1 cellular context compared by ENCODE assay signal in the genomic region with DNA sequence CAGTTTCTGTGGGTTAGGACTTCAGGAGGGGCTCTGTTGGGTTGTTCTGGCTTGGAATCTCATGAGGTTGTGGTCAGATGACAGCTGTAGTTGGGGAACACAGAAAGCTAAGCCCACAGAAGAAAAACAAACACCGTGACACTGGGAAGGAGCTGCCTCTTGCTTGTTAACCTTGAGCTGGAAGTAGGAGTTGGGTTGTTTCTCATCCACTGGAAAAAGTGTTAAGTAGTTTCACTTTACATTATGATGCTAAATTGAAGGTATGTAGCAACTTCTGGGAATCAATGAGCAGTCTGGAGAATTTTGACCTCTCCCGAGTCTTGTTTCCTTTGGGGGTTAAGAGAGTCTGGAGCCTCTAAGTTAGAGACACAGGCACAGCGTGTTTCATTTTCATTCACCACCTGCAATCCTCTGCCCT.
TF ChIP-seq lines count a peak whose summit lies in the region.

No MANE protein-coding gene starts in this region.

TF ChIP-seq in HepG2, 621 proteins besides CTCF, POLR2A, EP300 and RAD21 (continued from another document):
- TF ChIP-seq, protein P1, sequence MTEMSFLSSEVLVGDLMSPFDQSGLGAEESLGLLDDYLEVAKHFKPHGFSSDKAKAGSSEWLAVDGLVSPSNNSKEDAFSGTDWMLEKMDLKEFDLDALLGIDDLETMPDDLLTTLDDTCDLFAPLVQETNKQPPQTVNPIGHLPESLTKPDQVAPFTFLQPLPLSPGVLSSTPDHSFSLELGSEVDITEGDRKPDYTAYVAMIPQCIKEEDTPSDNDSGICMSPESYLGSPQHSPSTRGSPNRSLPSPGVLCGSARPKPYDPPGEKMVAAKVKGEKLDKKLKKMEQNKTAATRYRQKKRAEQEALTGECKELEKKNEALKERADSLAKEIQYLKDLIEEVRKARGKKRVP (CRISPR knock-in tag; IDR thresholded peaks at IDR 0.05): no peak
- no peak for TF ChIP-seq IRX3 (CRISPR knock-in tag; IDR thresholded peaks at IDR 0.05; ENCODE audit: borderline replicate concordance, low read depth)
TF ChIP-seq in HepG2: peak in this region for 0.
